In the genomic region with DNA sequence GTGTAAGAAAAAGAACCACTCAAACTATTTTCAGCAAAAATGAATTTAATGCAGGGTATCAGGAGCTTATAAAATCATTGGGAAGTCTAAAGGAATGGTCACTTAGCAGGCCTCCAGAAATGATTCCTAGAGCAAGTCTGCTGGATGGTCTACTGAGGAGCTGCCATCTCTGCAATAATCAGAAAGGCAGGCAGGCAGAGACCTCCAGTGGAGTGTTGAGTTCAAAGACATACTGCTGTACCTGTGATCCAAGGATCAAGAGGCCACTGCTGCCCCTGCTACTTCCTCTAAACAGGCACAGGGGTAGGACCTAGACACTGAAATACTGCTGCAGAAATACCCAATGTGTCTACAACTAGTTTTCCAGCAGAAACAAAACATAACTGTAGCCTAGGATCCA, we compare ENCODE assay signal across 2 cellular contexts.
TF ChIP-seq lines count a peak whose summit lies in the region.

No MANE protein-coding gene starts in this region.

TF ChIP-seq in A549, 52 proteins besides CTCF, POLR2A, EP300 and RAD21:
- TF ChIP-seq, protein P1, sequence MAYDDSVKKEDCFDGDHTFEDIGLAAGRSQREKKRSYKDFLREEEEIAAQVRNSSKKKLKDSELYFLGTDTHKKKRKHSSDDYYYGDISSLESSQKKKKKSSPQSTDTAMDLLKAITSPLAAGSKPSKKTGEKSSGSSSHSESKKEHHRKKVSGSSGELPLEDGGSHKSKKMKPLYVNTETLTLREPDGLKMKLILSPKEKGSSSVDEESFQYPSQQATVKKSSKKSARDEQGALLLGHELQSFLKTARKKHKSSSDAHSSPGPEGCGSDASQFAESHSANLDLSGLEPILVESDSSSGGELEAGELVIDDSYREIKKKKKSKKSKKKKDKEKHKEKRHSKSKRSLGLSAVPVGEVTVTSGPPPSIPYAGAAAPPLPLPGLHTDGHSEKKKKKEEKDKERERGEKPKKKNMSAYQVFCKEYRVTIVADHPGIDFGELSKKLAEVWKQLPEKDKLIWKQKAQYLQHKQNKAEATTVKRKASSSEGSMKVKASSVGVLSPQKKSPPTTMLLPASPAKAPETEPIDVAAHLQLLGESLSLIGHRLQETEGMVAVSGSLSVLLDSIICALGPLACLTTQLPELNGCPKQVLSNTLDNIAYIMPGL (CRISPR knock-in tag; IDR thresholded peaks at IDR 0.05; ENCODE audit: borderline replicate concordance) = no peak
- 0 out of 3 replicates have a peak, but pooled peaks have one; percentile 21 for TF ChIP-seq SMC3 (IDR thresholded peaks at IDR 0.05)

TF ChIP-seq in SK-N-SH, 30 proteins besides CTCF, POLR2A, EP300 and RAD21:
- TF ChIP-seq SMC3 (IDR thresholded peaks at IDR 0.05; ENCODE audit: low read depth, low read length) = peak; percentile 37
- TF ChIP-seq, protein P2, sequence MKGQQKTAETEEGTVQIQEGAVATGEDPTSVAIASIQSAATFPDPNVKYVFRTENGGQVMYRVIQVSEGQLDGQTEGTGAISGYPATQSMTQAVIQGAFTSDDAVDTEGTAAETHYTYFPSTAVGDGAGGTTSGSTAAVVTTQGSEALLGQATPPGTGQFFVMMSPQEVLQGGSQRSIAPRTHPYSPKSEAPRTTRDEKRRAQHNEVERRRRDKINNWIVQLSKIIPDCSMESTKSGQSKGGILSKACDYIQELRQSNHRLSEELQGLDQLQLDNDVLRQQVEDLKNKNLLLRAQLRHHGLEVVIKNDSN (IDR thresholded peaks at IDR 0.05; ENCODE audit: borderline replicate concordance, low read depth) = no peak
